Comparison of ENCODE assay signal across 12 cellular contexts in genomic region chr2:23602113-23602512, GRCh38.
DNase-seq lines count a peak whose midpoint lies in the region; ATAC-seq and TF ChIP-seq lines count a peak whose summit lies in the region.
"Had no signal": no experiment of that assay in that cellular context is flagged by ENCODE, and none has a peak within 500 bp of the region (broad histone marks: within the 10 kb centered on the region; RNA-seq: fewer than 3 reads in every experiment).

No MANE protein-coding gene starts in this region.

- intact Hi-C loops in psoas muscle (cut with DNase I), result no loop called here

- H3K27ac Mint-ChIP-seq in WTC11, result no peak overlapping the region
- no peak overlapping the region for H3K27ac Mint-ChIP-seq in activated CD4-positive, alpha-beta T cell treated with anti-CD3 and anti-CD28 coated beads, Interleukin-2, amount 10 ng/mL, durations not matched to agents 7 days and 5 days

- H3K36me3 ChIP-seq in RWPE2 (ENCODE audit: low read depth), result no peaks in the 10 kb centered on the region
- H3K36me3 ChIP-seq in psoas muscle (ENCODE audit: insufficient read depth in 1 of 2, low read depth in 1 of 2), result no peaks in the 10 kb centered on the region
- H3K36me3 ChIP-seq: thyroid gland had no signal

- peaks cover 9% of the 10 kb centered on the region for H3K9me3 Mint-ChIP-seq in WTC11
- peaks cover 3% of the 10 kb centered on the region for H3K9me3 Mint-ChIP-seq in activated CD4-positive, alpha-beta T cell treated with anti-CD3 and anti-CD28 coated beads, Interleukin-2, amount 10 ng/mL, durations not matched to agents 7 days and 5 days

- TF ChIP-seq CTCF in RWPE2 (IDR thresholded peaks at IDR 0.05; ENCODE audit: poor library complexity, severe bottlenecking), result no peak
- TF ChIP-seq CTCF in fibroblast of pulmonary artery (IDR thresholded peaks at IDR 0.05; ENCODE audit: low read length, missing control alignments), result no peak
- no peak for TF ChIP-seq CTCF in psoas muscle (IDR thresholded peaks at IDR 0.05)
- no peak for TF ChIP-seq CTCF in WTC11 (IDR thresholded peaks at IDR 0.05)

- POLR2A ChIA-PET in WTC11 (lab: Charles Lee), result no interaction called here
- POLR2A ChIA-PET in activated CD4-positive, alpha-beta T cell treated with anti-CD3 and anti-CD28 coated beads, Interleukin-2, amount 10 ng/mL, durations not matched to agents 7 days and 5 days (lab: Charles Lee), result no interaction called here

- H3K4me3 Mint-ChIP-seq in WTC11, result no peak overlapping the region
- H3K4me3 Mint-ChIP-seq in activated CD4-positive, alpha-beta T cell treated with anti-CD3 and anti-CD28 coated beads, Interleukin-2, amount 10 ng/mL, durations not matched to agents 7 days and 5 days, result no peak overlapping the region
- H3K4me3 Mint-ChIP-seq: activated T-cell treated with anti-CD3 and anti-CD28 coated beads, Interleukin-2, amount 50 U/mL, for 4 hours had no signal

- DNase-seq in EH (ENCODE audit: low read depth) (peak; percentile 96), RWPE2 (ENCODE audit: low spot score) (no peak), fibroblast of pulmonary artery (ENCODE audit: low read depth) (peak; percentile 66), psoas muscle (peak; percentile 86 to 95), WTC11 (ENCODE audit: low spot score) (no peak), LoVo (ENCODE audit: low spot score) (no peak), KBM-7 (no peak)
- DNase-seq in activated CD4-positive, alpha-beta T cell treated with anti-CD3 and anti-CD28 coated beads, Interleukin-2, amount 10 ng/mL, durations not matched to agents 7 days and 5 days, result no peak
- DNase-seq: activated T-cell treated with anti-CD3 and anti-CD28 coated beads, Interleukin-2, amount 50 U/mL, for 4 hours; DMS 273 treated with DMSO at 0.1 percent for 48 hours; T-helper 2 cell; thyroid gland had no signal

- peak; percentile 92 for ATAC-seq in RWPE2 (ENCODE audit: low read depth)
- ATAC-seq in psoas muscle, result peak; percentile 94 to 98 (median 94)
- ATAC-seq in WTC11, result no peak
- ATAC-seq: activated T-cell treated with anti-CD3 and anti-CD28 coated beads, Interleukin-2, amount 50 U/mL, for 4 hours had no signal

- no peaks in the 10 kb centered on the region for H3K9me3 ChIP-seq in RWPE2 (ENCODE audit: severe bottlenecking)
- H3K9me3 ChIP-seq in psoas muscle, result no peaks in the 10 kb centered on the region
- H3K9me3 ChIP-seq: thyroid gland had no signal

- CTCF ChIA-PET in WTC11 (lab: Charles Lee), result no interaction called here
- CTCF ChIA-PET in activated CD4-positive, alpha-beta T cell treated with anti-CD3 and anti-CD28 coated beads, Interleukin-2, amount 10 ng/mL, durations not matched to agents 7 days and 5 days (lab: Charles Lee), result interaction anchor here (0.6 kb wide), 2 partner anchors 238 to 710 kb away, joined by 3 to 5 read pairs; no protein-coding TSS in a partner anchor

- in situ Hi-C loops in KBM-7 (cut with MboI; ENCODE audit: low pct_unique_long_range_greater_than_20kb, low sequenced_read_pairs), result no loop called here

- H3K4me1 Mint-ChIP-seq in WTC11, result peaks cover 4% of the 10 kb centered on the region
- H3K4me1 Mint-ChIP-seq in activated CD4-positive, alpha-beta T cell treated with anti-CD3 and anti-CD28 coated beads, Interleukin-2, amount 10 ng/mL, durations not matched to agents 7 days and 5 days, result no peaks in the 10 kb centered on the region

- H3K27me3 ChIP-seq in RWPE2 (ENCODE audit: insufficient read depth, poor library complexity, severe bottlenecking), result no peaks in the 10 kb centered on the region
- H3K27me3 ChIP-seq in psoas muscle (ENCODE audit: insufficient read depth in 3 of 3, low read length in 2 of 3), result no peaks in the 10 kb centered on the region
- H3K27me3 ChIP-seq: thyroid gland had no signal

- H3K4me1 ChIP-seq in RWPE2 (ENCODE audit: insufficient read depth, poor library complexity, severe bottlenecking) (no peaks in the 10 kb centered on the region), psoas muscle (peaks cover 30% of the 10 kb centered on the region)
- H3K4me1 ChIP-seq: thyroid gland had no signal

- H3K36me3 Mint-ChIP-seq in WTC11, result peaks cover 9% of the 10 kb centered on the region
- no peaks in the 10 kb centered on the region for H3K36me3 Mint-ChIP-seq in activated CD4-positive, alpha-beta T cell treated with anti-CD3 and anti-CD28 coated beads, Interleukin-2, amount 10 ng/mL, durations not matched to agents 7 days and 5 days (ENCODE audit: low read depth)

- no peaks in the 10 kb centered on the region for H3K27me3 Mint-ChIP-seq in WTC11 (ENCODE audit: low read depth)
- H3K27me3 Mint-ChIP-seq in activated CD4-positive, alpha-beta T cell treated with anti-CD3 and anti-CD28 coated beads, Interleukin-2, amount 10 ng/mL, durations not matched to agents 7 days and 5 days, result no peaks in the 10 kb centered on the region

- 29 to 71% (median 36%) methylated on average over 12 of the region's 12 CpGs for WGBS in psoas muscle, 3 donors

- H3K4me3 ChIP-seq in RWPE2 (ENCODE audit: severe bottlenecking) (no peak overlapping the region), fibroblast of pulmonary artery (replicated peaks; ENCODE audit: low read depth, low read length) (no peak overlapping the region), psoas muscle (no peak overlapping the region)
- H3K4me3 ChIP-seq: thyroid gland had no signal

- H3K27ac ChIP-seq in RWPE2 (ENCODE audit: poor library complexity, severe bottlenecking), result peak overlapping the region; percentile 47
- peak overlapping the region; percentile 87 for H3K27ac ChIP-seq in psoas muscle
- H3K27ac ChIP-seq: thyroid gland had no signal

TF ChIP-seq in WTC11, 78 proteins besides CTCF, POLR2A, EP300 and RAD21:
- no peak for TF ChIP-seq NFYB (CRISPR knock-in tag; conservative IDR thresholded peaks at IDR 0.05; ENCODE audit: low read depth)
- TF ChIP-seq GTF2I (CRISPR knock-in tag; conservative IDR thresholded peaks at IDR 0.05), result no peak
- TF ChIP-seq ZNF671 (CRISPR knock-in tag; IDR thresholded peaks at IDR 0.05), result no peak
- TF ChIP-seq TEAD4 (CRISPR knock-in tag; IDR thresholded peaks at IDR 0.05), result no peak
- no peak for TF ChIP-seq ZNF263 (CRISPR knock-in tag; IDR thresholded peaks at IDR 0.05; ENCODE audit: low read depth)
- TF ChIP-seq ZNF121 (CRISPR knock-in tag; IDR thresholded peaks at IDR 0.05), result no peak
- TF ChIP-seq ZNF219 (CRISPR knock-in tag; IDR thresholded peaks at IDR 0.05; ENCODE audit: borderline replicate concordance), result no peak
- TF ChIP-seq ZBTB21 (CRISPR knock-in tag; IDR thresholded peaks at IDR 0.05; ENCODE audit: borderline replicate concordance), result no peak
- TF ChIP-seq, protein P1, sequence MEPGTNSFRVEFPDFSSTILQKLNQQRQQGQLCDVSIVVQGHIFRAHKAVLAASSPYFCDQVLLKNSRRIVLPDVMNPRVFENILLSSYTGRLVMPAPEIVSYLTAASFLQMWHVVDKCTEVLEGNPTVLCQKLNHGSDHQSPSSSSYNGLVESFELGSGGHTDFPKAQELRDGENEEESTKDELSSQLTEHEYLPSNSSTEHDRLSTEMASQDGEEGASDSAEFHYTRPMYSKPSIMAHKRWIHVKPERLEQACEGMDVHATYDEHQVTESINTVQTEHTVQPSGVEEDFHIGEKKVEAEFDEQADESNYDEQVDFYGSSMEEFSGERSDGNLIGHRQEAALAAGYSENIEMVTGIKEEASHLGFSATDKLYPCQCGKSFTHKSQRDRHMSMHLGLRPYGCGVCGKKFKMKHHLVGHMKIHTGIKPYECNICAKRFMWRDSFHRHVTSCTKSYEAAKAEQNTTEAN (CRISPR knock-in tag; IDR thresholded peaks at IDR 0.05), result no peak

Comparison
In these comparisons a context has a peak if more than half of its experiments do, and no peak if none do; other contexts are left out.
1. DNase-seq: peak in EH (single experiment), fibroblast of pulmonary artery (single experiment) and psoas muscle (2 of 2); none in RWPE2 (single experiment), WTC11 (single experiment), LoVo (single experiment), KBM-7 (single experiment) and activated CD4-positive, alpha-beta T cell treated with anti-CD3 and anti-CD28 coated beads, Interleukin-2, amount 10 ng/mL, durations not matched to agents 7 days and 5 days (single experiment).